In the genomic region with DNA sequence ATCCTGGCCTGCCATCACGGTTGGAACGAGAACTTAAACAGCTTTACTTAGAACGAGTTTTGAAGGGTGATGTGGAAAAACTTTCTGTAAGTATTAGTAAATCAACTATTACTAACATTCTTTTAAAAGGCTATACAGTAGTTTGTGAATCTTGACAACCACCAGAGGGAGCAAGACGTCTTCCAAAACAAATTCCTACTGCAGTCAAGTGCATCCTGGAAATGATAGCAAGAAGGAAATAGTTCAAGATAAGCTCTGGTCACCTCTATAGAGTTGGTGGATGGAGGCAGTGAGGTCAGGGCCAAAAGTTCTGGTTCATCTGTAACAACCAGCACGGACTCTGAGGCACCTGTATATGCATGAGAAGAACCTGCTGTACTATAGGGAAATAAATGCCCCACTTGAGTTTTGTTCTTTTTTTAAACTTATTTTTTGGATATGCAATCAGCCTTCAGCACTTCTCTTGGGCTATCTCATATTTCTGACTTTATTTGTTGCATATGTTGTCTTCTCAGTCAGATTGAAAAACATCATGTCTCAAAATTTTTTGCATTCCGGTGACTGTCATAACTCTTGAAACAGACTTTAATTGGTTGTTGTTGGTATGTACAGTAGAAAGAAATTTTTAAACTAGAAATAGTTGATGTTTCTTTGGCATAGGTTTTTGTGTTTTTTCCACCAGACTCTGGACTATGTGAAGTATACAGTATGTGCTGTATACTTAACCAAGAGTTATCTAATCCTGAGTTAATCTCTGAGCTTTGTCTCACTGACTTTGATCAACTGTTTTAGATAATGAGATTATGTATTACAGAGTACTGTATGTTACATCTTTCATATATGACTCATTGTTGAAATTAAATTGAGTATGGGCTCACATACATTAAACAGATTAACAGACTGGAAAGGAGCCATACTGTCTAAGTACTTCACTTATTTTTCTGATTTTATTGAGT, we compare ENCODE assay signal across 8 cellular contexts. TPM values are rescaled to one million over a fixed set of nuclear protein-coding genes. Genes with fewer than 3 reads are reported as not detected.
DNase-seq lines count a peak whose midpoint lies in the region; ATAC-seq, FAIRE-seq and TF ChIP-seq lines count a peak whose summit lies in the region.

No MANE protein-coding gene starts in this region.

- peak; percentile 79 for FAIRE-seq in RCC 7860 (lab: Jason Lieb, UNC)
- FAIRE-seq in endometrium (lab: Jason Lieb, UNC) = peak; percentile 76

- H3K27me3 ChIP-seq in KMS-11 (ENCODE audit: insufficient read depth, low read depth) (no peaks in the 10 kb centered on the region), aorta (ENCODE audit: control insufficient read depth in 1 of 2, insufficient read depth in 2 of 2, low read length in 1 of 2) (no peaks in the 10 kb centered on the region)

- H4K20me1 ChIP-seq in KMS-11 (ENCODE audit: insufficient read depth) = no peaks in the 10 kb centered on the region

- 31 to 35% methylated on average over 6 of the region's 6 CpGs for WGBS in aorta, 2 donors

- H3K27ac ChIP-seq in KMS-11 (no peak overlapping the region), aorta (ENCODE audit: low read depth in 1 of 2, low read length in 2 of 2) (no peak overlapping the region)

- TF ChIP-seq CTCF in KMS-11 (conservative IDR thresholded peaks at IDR 0.05; ENCODE audit: low read depth, low read length) = peak; percentile 96

- 0 out of 2 replicates have a peak, but pooled peaks cover 6% of the 10 kb centered on the region for H3K79me2 ChIP-seq in KMS-11 (ENCODE audit: insufficient read depth, low read depth)

- no peak overlapping the region for H3K4me2 ChIP-seq in KMS-11

- no peaks in the 10 kb centered on the region for H3K9me3 ChIP-seq in aorta (ENCODE audit: control insufficient read depth, low read length)

- peak; percentile 68 for ATAC-seq in aorta (ENCODE audit: low FRiP score)
- ATAC-seq in GM21390 (IDR thresholded peaks at IDR 0.05; ENCODE audit: unreplicated experiment) = no peak

- H3K4me1 ChIP-seq in KMS-11 (ENCODE audit: low read depth, poor library complexity, severe bottlenecking) (peaks cover 21% of the 10 kb centered on the region), aorta (ENCODE audit: control insufficient read depth in 1 of 2, insufficient read depth in 2 of 2, low read length in 2 of 2) (no peaks in the 10 kb centered on the region)

- H3K4me3 ChIP-seq in KMS-11 (IDR thresholded peaks at IDR 0.05; ENCODE audit: insufficient read depth, low read depth, low read length) (no peak overlapping the region), aorta (ENCODE audit: low read length in 2 of 2) (no peak overlapping the region)

- H3K9ac ChIP-seq in KMS-11 = no peak overlapping the region

- H3K36me3 ChIP-seq in KMS-11 (ENCODE audit: insufficient read depth) = 0 out of 2 replicates have a peak, but pooled peaks cover 3% of the 10 kb centered on the region
- H3K36me3 ChIP-seq in aorta (ENCODE audit: control insufficient read depth in 1 of 2, insufficient read depth in 2 of 2, low read length in 1 of 2) = no peaks in the 10 kb centered on the region

- H2AFZ ChIP-seq in KMS-11 (ENCODE audit: low read depth) = no peak overlapping the region

- intact Hi-C loops in aorta (cut with DNase I) = loop anchor here (2.0 to 10.0 kb wide), 4 partner anchors 169 to 307 kb away; a partner anchor contains a TSS

- DNase-seq in EH (ENCODE audit: low read depth) (peak; percentile 82), RCC 7860 (ENCODE audit: low spot score) (peak; percentile 67), lung microvascular endothelial cell (ENCODE audit: low read depth in 2 of 2) (peak; percentile 87 to 89), aorta (no peak), GOT3 (lab: John Stamatoyannopoulos, UW) (no peak)

RNA-seq across cellular contexts. Expression of a gene that starts 37.7 kb away (rescaled TPM):
- total RNA-seq in lung microvascular endothelial cell (81.7 and 86.5 TPM in 2 replicates), aorta (100 to 1,000 TPM; 221 to 255 TPM)
- 100 to 1,000 TPM in 1 of 2 donors, 10 to 100 TPM in 1; 78.1 to 144 TPM for polyA plus RNA-seq in aorta

Comparison
In these comparisons a context has a peak if more than half of its experiments do, and no peak if none do; other contexts are left out.
1. DNase-seq: peak in EH (single experiment), RCC 7860 (single experiment) and lung microvascular endothelial cell (2 of 2); none in aorta (0 of 2) and GOT3 (single experiment).